Comparison of ENCODE assay signal across 19 cellular contexts in genomic region chr4:102665527-102665926, GRCh38.
DNase-seq lines count a peak whose midpoint lies in the region; ATAC-seq and TF ChIP-seq lines count a peak whose summit lies in the region.
"Had no signal": no experiment of that assay in that cellular context is flagged by ENCODE, and none has a peak within 500 bp of the region (broad histone marks: within the 10 kb centered on the region; RNA-seq: fewer than 3 reads in every experiment).

No MANE protein-coding gene starts in this region.

- no peaks in the 10 kb centered on the region for H3K27me3 Mint-ChIP-seq in WTC11 (ENCODE audit: low read depth)
- H3K27me3 Mint-ChIP-seq: CD4-positive, alpha-beta memory T cell; memory B cell; naive thymus-derived CD8-positive, alpha-beta T cell; stimulated activated naive CD8-positive, alpha-beta T cell treated with anti-CD3 and anti-CD28 coated beads, Interleukin-15, amount 100 ng/mL, for 72 hours had no signal

- H3K4me3 Mint-ChIP-seq in WTC11: no peak overlapping the region
- H3K4me3 Mint-ChIP-seq: CD4-positive, alpha-beta memory T cell; memory B cell; naive thymus-derived CD8-positive, alpha-beta T cell; stimulated activated naive CD8-positive, alpha-beta T cell treated with anti-CD3 and anti-CD28 coated beads, Interleukin-15, amount 100 ng/mL, for 72 hours had no signal

- H3K36me3 Mint-ChIP-seq in WTC11: peaks cover 26% of the 10 kb centered on the region

- DNase-seq in DMS153 treated with DMSO at 0.1 percent for 48 hours (lab: John Stamatoyannopoulos, UW; ENCODE audit: unreplicated experiment) (peak; percentile 27), NCI-H1417 (lab: John Stamatoyannopoulos, UW) (peak in 2 of 3 experiments; percentile 46 to 79), WTC11 (ENCODE audit: low spot score) (no peak), glomerular visceral epithelial cell (ENCODE audit: extremely low spot score) (peak; percentile 29), activated T-cell treated with anti-CD3 and anti-CD28 coated beads for 4 hours (no peak)
- DNase-seq in activated CD8-positive, alpha-beta memory T cell treated with anti-CD3 and anti-CD28 coated beads, Interleukin-2, amount 50 U/mL, for 4 hours: no peak
- DNase-seq: activated CD4-positive, alpha-beta T cell treated with anti-CD3 and anti-CD28 coated beads for 48 hours; CD4-positive, alpha-beta memory T cell; DND-41; hippocampal formation; islet precursor cell; naive thymus-derived CD8-positive, alpha-beta T cell; NCI-H1048; sigmoid colon; stimulated activated naive CD8-positive, alpha-beta T cell treated with anti-CD3 and anti-CD28 coated beads, Interleukin-15, amount 100 ng/mL, for 72 hours; transverse colon had no signal

- ATAC-seq in WTC11 (no peak), GM21529 (IDR thresholded peaks at IDR 0.05; ENCODE audit: unreplicated experiment) (no peak), GM18502 (IDR thresholded peaks at IDR 0.05; ENCODE audit: poor library complexity, unreplicated experiment) (no peak)
- ATAC-seq: naive thymus-derived CD8-positive, alpha-beta T cell; stimulated activated naive CD8-positive, alpha-beta T cell treated with anti-CD3 and anti-CD28 coated beads, Interleukin-15, amount 100 ng/mL, for 72 hours had no signal

- H3K9me3 Mint-ChIP-seq in WTC11: no peaks in the 10 kb centered on the region
- H3K9me3 Mint-ChIP-seq: CD4-positive, alpha-beta memory T cell; memory B cell; naive thymus-derived CD8-positive, alpha-beta T cell; stimulated activated naive CD8-positive, alpha-beta T cell treated with anti-CD3 and anti-CD28 coated beads, Interleukin-15, amount 100 ng/mL, for 72 hours had no signal

- CTCF ChIA-PET in WTC11 (lab: Charles Lee): interaction anchor here (1.0 kb wide), 1 partner anchor 87 kb away, joined by 3 read pairs; no protein-coding TSS in a partner anchor

- H3K27ac Mint-ChIP-seq in WTC11: peak overlapping the region; percentile 29
- H3K27ac Mint-ChIP-seq: stimulated activated naive CD8-positive, alpha-beta T cell treated with anti-CD3 and anti-CD28 coated beads, Interleukin-15, amount 100 ng/mL, for 72 hours had no signal

- POLR2A ChIA-PET in WTC11 (lab: Charles Lee): no interaction called here

- TF ChIP-seq CTCF in WTC11 (IDR thresholded peaks at IDR 0.05): no peak

- H3K4me1 Mint-ChIP-seq in WTC11: no peaks in the 10 kb centered on the region
- H3K4me1 Mint-ChIP-seq: memory B cell; stimulated activated naive CD8-positive, alpha-beta T cell treated with anti-CD3 and anti-CD28 coated beads, Interleukin-15, amount 100 ng/mL, for 72 hours had no signal

TF ChIP-seq in WTC11, 78 proteins besides CTCF, POLR2A, EP300 and RAD21:
- TF ChIP-seq TP53 (CRISPR knock-in tag; IDR thresholded peaks at IDR 0.05) (no peak), CREM (CRISPR knock-in tag; IDR thresholded peaks at IDR 0.05) (no peak), SMAD4 (CRISPR knock-in tag; IDR thresholded peaks at IDR 0.05) (no peak), FOXP1 (CRISPR knock-in tag; IDR thresholded peaks at IDR 0.05; ENCODE audit: borderline replicate concordance) (no peak), CDX4 (CRISPR knock-in tag; IDR thresholded peaks at IDR 0.05; ENCODE audit: borderline replicate concordance) (no peak), ZMAT4 (CRISPR knock-in tag; IDR thresholded peaks at IDR 0.05) (no peak), ATF3 (CRISPR knock-in tag; conservative IDR thresholded peaks at IDR 0.05) (no peak), MLX (CRISPR knock-in tag; IDR thresholded peaks at IDR 0.05) (no peak), NR2C2 (CRISPR knock-in tag; IDR thresholded peaks at IDR 0.05) (no peak), SP1 (CRISPR knock-in tag; conservative IDR thresholded peaks at IDR 0.05) (no peak), CREB1 (CRISPR knock-in tag; IDR thresholded peaks at IDR 0.05) (no peak), ZBTB21 (CRISPR knock-in tag; IDR thresholded peaks at IDR 0.05; ENCODE audit: borderline replicate concordance) (no peak), IRF1 (CRISPR knock-in tag; IDR thresholded peaks at IDR 0.05) (no peak), E2F1 (CRISPR knock-in tag; IDR thresholded peaks at IDR 0.05) (no peak), ZNF423 (CRISPR knock-in tag; IDR thresholded peaks at IDR 0.05) (no peak)
- TF ChIP-seq, protein P1, sequence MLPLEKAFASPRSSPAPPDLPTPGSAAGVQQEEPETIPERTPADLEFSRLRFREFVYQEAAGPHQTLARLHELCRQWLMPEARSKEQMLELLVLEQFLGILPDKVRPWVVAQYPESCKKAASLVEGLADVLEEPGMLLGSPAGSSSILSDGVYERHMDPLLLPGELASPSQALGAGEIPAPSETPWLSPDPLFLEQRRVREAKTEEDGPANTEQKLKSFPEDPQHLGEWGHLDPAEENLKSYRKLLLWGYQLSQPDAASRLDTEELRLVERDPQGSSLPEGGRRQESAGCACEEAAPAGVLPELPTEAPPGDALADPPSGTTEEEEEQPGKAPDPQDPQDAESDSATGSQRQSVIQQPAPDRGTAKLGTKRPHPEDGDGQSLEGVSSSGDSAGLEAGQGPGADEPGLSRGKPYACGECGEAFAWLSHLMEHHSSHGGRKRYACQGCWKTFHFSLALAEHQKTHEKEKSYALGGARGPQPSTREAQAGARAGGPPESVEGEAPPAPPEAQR (CRISPR knock-in tag; IDR thresholded peaks at IDR 0.05): no peak

Comparison
In these comparisons a context has a peak if more than half of its experiments do, and no peak if none do; other contexts are left out.
1. DNase-seq: peak in DMS153 treated with DMSO at 0.1 percent for 48 hours (single experiment), NCI-H1417 (2 of 3) and glomerular visceral epithelial cell (single experiment); none in WTC11 (single experiment), activated CD8-positive, alpha-beta memory T cell treated with anti-CD3 and anti-CD28 coated beads, Interleukin-2, amount 50 U/mL, for 4 hours (single experiment) and activated T-cell treated with anti-CD3 and anti-CD28 coated beads for 4 hours (single experiment).